Comparison of ENCODE assay signal across 7 cellular contexts in genomic region chr1:244049969-244050834, GRCh38.
DNase-seq lines count a peak whose midpoint lies in the region; ATAC-seq and FAIRE-seq lines count a peak whose summit lies in the region.

No MANE protein-coding gene starts in this region.

- DNase-seq in GM19239 (ENCODE audit: insufficient read length, low spot score) (no peak), NCI-H69 (lab: John Stamatoyannopoulos, UW) (peak; percentile 63), cerebellar cortex (ENCODE audit: low spot score) (peak; percentile 32), midbrain (lab: John Stamatoyannopoulos, UW) (peak; percentile 47)

- ATAC-seq in HG03432 (IDR thresholded peaks at IDR 0.05; ENCODE audit: unreplicated experiment) (no peak), HG03342 (IDR thresholded peaks at IDR 0.05; ENCODE audit: unreplicated experiment) (no peak), GM21825 (IDR thresholded peaks at IDR 0.05; ENCODE audit: unreplicated experiment) (no peak)

- peak; percentile 90 for FAIRE-seq in GM19239 (lab: Jason Lieb, UNC)
